In genomic region chr10:77263700-77264099, GRCh38 we compare ENCODE assay signal across 13 cellular contexts.
"Had no signal": no experiment of that assay in that cellular context is flagged by ENCODE, and none has a peak within 500 bp of the region (broad histone marks: within the 10 kb centered on the region; RNA-seq: fewer than 3 reads in every experiment).

No MANE protein-coding gene starts in this region.

- H3K36me3 ChIP-seq: neutrophil, right atrium auricular region had no signal

- DNase-seq: activated CD8-positive, alpha-beta memory T cell treated with anti-CD3 and anti-CD28 coated beads for 24 hours; activated naive CD4-positive, alpha-beta T cell treated with anti-CD3 and anti-CD28 coated beads, Interleukin-2, amount 50 U/mL, for 16 hours; activated T-cell treated with anti-CD3 and anti-CD28 coated beads for 4 hours; anterior cingulate cortex; hypothalamus; trophoblast cell had no signal

- H3K9me3 ChIP-seq: neutrophil, right atrium auricular region had no signal

- H3K36me3 Mint-ChIP-seq: mesothelial cell of epicardium had no signal

- H3K27me3 ChIP-seq: right atrium auricular region had no signal

- H3K27ac ChIP-seq: neutrophil, right atrium auricular region, skin epidermis, VCaP had no signal

- H3K4me1 ChIP-seq: right atrium auricular region had no signal

- H3K9me3 Mint-ChIP-seq: mesothelial cell of epicardium had no signal

- H3K27ac Mint-ChIP-seq: activated CD4-positive, alpha-beta T cell treated with anti-CD3 and anti-CD28 coated beads for 36 hours; mesothelial cell of epicardium had no signal

- ATAC-seq: esophagus mucosa had no signal

- H3K4me3 Mint-ChIP-seq: activated CD4-positive, alpha-beta T cell treated with anti-CD3 and anti-CD28 coated beads for 36 hours; mesothelial cell of epicardium had no signal

- H3K4me3 ChIP-seq: right atrium auricular region, skin epidermis had no signal
